ENCODE assay signal across 9 cellular contexts in genomic region chr13:87671031-87671823, GRCh38. TPM values are rescaled to one million over a fixed set of nuclear protein-coding genes. Genes with fewer than 3 reads are reported as not detected.
DNase-seq lines count a peak whose midpoint lies in the region; ATAC-seq and TF ChIP-seq lines count a peak whose summit lies in the region.
"Had no signal": no experiment of that assay in that cellular context is flagged by ENCODE, and none has a peak within 500 bp of the region (broad histone marks: within the 10 kb centered on the region; RNA-seq: fewer than 3 reads in every experiment).

Gene SLITRK5, plus strand, starts transcription at chr13:87671371. Its CDS starts 4,018 bp downstream, at chr13:87675389.

- no peaks in the 10 kb centered on the region for H3K36me3 Mint-ChIP-seq in chondrocyte (ENCODE audit: low read depth)

- peak within 1 kb of the TSS; percentile 76 for H3K4me3 ChIP-seq in WERI-Rb-1 (ENCODE audit: low read depth, low read length)

- intact Hi-C loops in left colon (cut with DNase I, micrococcal nuclease) = no loop called here

- no peak within 1 kb of the TSS for H3K27ac ChIP-seq in WERI-Rb-1

- peak within 1 kb of the TSS; percentile 79 for H3K4me3 Mint-ChIP-seq in chondrocyte (ENCODE audit: unreplicated experiment)

- H3K27me3 Mint-ChIP-seq in chondrocyte (ENCODE audit: low read depth) = peaks cover 36% of the 10 kb centered on the region

- H3K9me3 Mint-ChIP-seq in chondrocyte (ENCODE audit: low read depth) = no peaks in the 10 kb centered on the region

- H3K4me1 Mint-ChIP-seq in chondrocyte (ENCODE audit: low read depth) = peaks cover 33% of the 10 kb centered on the region

- H3K9me3 ChIP-seq in WERI-Rb-1 (ENCODE audit: severe bottlenecking) = no peaks in the 10 kb centered on the region

- no peaks in the 10 kb centered on the region for H3K36me3 ChIP-seq in WERI-Rb-1

- ATAC-seq in HG02885 (IDR thresholded peaks at IDR 0.05; ENCODE audit: poor library complexity, unreplicated experiment) = peak; percentile 96
- peak; percentile 95 for ATAC-seq in left colon

- no peak within 1 kb of the TSS for H3K27ac Mint-ChIP-seq in chondrocyte (ENCODE audit: unreplicated experiment)

- TF ChIP-seq CTCF in WERI-Rb-1 (IDR thresholded peaks at IDR 0.05; ENCODE audit: low read depth, low read length) (peak; percentile 98), chondrocyte (IDR thresholded peaks at IDR 0.05) (peak; percentile 96)

- peaks cover 4% of the 10 kb centered on the region for H3K27me3 ChIP-seq in WERI-Rb-1 (ENCODE audit: insufficient read depth, low read depth, severe bottlenecking)

- DNase-seq in NCI-H187 (lab: John Stamatoyannopoulos, UW) (peak; percentile 72 to 75), NCI-H187 treated with DMSO at 0.1 percent for 48 hours (lab: John Stamatoyannopoulos, UW) (no peak), NCI-H2081 (lab: John Stamatoyannopoulos, UW) (peak; percentile 83 to 87), WERI-Rb-1 (peak; percentile 96), chondrocyte (ENCODE audit: low spot score) (peak; percentile 92), left colon (peak; percentile 60 to 79)
- peak; percentile 66 for DNase-seq in stimulated activated CD4-positive, alpha-beta T cell treated with anti-CD3 and anti-CD28 coated beads, Interleukin-1b, Interleukin-23, amount 100 ng/mL, for 48 hours
- DNase-seq: DND-41 had no signal

RNA-seq across cellular contexts. Expression of gene SLITRK5, which starts in this region (rescaled TPM):
- total RNA-seq in chondrocyte = 0.02 to 0.29 TPM (median 0.03 TPM) in 3 replicates
- under 1 TPM; 0.17 to 0.24 TPM for total RNA-seq in left colon

Comparison
In these comparisons a context has a peak if more than half of its experiments do, and no peak if none do; other contexts are left out.
1. Peak in DNase-seq in chondrocyte; RNA of the gene not detected or under 1 TPM.
2. Peak in DNase-seq and ATAC-seq in left colon; RNA of the gene not detected or under 1 TPM.